In the genomic region with DNA sequence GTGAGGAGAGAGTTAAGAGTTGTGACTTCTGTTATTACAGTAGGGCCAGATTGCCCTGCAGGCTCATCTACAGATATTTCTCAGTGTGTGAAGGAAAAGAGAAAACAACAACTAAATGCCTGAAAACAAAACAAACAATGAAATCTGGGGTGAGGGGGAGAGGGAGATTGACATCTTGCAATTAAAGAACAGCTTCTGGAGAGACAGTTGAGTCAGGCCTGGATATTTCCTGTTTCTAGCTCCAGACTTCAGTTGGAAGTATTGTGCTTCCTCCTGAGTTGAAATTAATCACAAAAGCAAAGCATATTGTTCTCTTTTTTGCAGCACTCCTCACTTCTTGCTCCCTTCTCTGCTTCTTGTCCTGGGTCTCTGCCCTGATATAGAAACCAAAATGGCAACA, we compare ENCODE assay signal across 19 cellular contexts.
DNase-seq lines count a peak whose midpoint lies in the region; ATAC-seq, FAIRE-seq and TF ChIP-seq lines count a peak whose summit lies in the region.
"Had no signal": no experiment of that assay in that cellular context is flagged by ENCODE, and none has a peak within 500 bp of the region (broad histone marks: within the 10 kb centered on the region; RNA-seq: fewer than 3 reads in every experiment).

No MANE protein-coding gene starts in this region.

- H3K79me2 ChIP-seq in keratinocyte (ENCODE audit: control insufficient read depth, insufficient read depth, low read length), result peaks cover 3% of the 10 kb centered on the region

- H3K27me3 ChIP-seq in RWPE2 (ENCODE audit: insufficient read depth, poor library complexity, severe bottlenecking) (no peaks in the 10 kb centered on the region), keratinocyte (ENCODE audit: control insufficient read depth, extremely low read depth, insufficient read depth, low read length) (no peaks in the 10 kb centered on the region)

- H3K4me1 ChIP-seq in RWPE2 (ENCODE audit: insufficient read depth, poor library complexity, severe bottlenecking), result no peaks in the 10 kb centered on the region
- H3K4me1 ChIP-seq in keratinocyte (ENCODE audit: control insufficient read depth, extremely low read depth, insufficient read depth, low read length), result peaks cover 27% of the 10 kb centered on the region
- H3K4me1 ChIP-seq: BLaER1 had no signal

- H3K9me3 ChIP-seq in RWPE2 (ENCODE audit: severe bottlenecking) (no peaks in the 10 kb centered on the region), keratinocyte (ENCODE audit: control insufficient read depth, low read depth, low read length) (no peaks in the 10 kb centered on the region)
- H3K9me3 ChIP-seq: BLaER1 had no signal

- peak; percentile 23 for FAIRE-seq in keratinocyte (lab: Jason Lieb, UNC)
- FAIRE-seq: GM12892, GM18507, H54 had no signal

- H3K4me2 ChIP-seq in keratinocyte (ENCODE audit: control insufficient read depth, extremely low read depth, insufficient read depth, low read depth, low read length), result peak overlapping the region; percentile 46
- H3K4me2 ChIP-seq: BLaER1, GM23338 had no signal

- no peak overlapping the region for H2AFZ ChIP-seq in keratinocyte (ENCODE audit: control insufficient read depth, low read length)
- H2AFZ ChIP-seq: GM23338 had no signal

- DNase-seq in RWPE2 (ENCODE audit: low spot score) (no peak), dermis blood vessel endothelial cell (peak; percentile 54), keratinocyte (ENCODE audit: low read depth, low spot score) (no peak), pulmonary artery endothelial cell (ENCODE audit: low read depth, low spot score) (peak; percentile 4), UCSD-AML1 (lab: John Stamatoyannopoulos, UW; ENCODE audit: unreplicated experiment) (no peak)
- DNase-seq: 8988T; CD4-positive, alpha-beta memory T cell; DMS153; DMS79; GDM1; HCEC 1CT; HFFc6 had no signal

- H3K9ac ChIP-seq in keratinocyte (ENCODE audit: control insufficient read depth, extremely low read depth, insufficient read depth, low read length), result no peak overlapping the region
- H3K9ac ChIP-seq: BLaER1 had no signal

- dilution Hi-C loops in keratinocyte (cut with MboI; ENCODE audit: extremely low pct_ligation_motif_present, low sequenced_read_pairs), result no loop called here

- peak overlapping the region; percentile 24 for H3K27ac ChIP-seq in RWPE2 (ENCODE audit: poor library complexity, severe bottlenecking)
- peak overlapping the region; percentile 10 for H3K27ac ChIP-seq in keratinocyte (ENCODE audit: control insufficient read depth, insufficient read depth, low read length)
- H3K27ac ChIP-seq: BLaER1 had no signal

- H3K36me3 ChIP-seq in RWPE2 (ENCODE audit: low read depth) (no peaks in the 10 kb centered on the region), keratinocyte (ENCODE audit: control insufficient read depth in 2 of 2, extremely low read depth in 1 of 2, insufficient read depth in 2 of 2, low read length in 2 of 2) (no peaks in the 10 kb centered on the region)
- H3K36me3 ChIP-seq: BLaER1 had no signal

- ATAC-seq in RWPE2 (ENCODE audit: low read depth) (no peak), HG03442 (IDR thresholded peaks at IDR 0.05; ENCODE audit: unreplicated experiment) (no peak), GM18907 (IDR thresholded peaks at IDR 0.05; ENCODE audit: unreplicated experiment) (no peak)
- ATAC-seq: GM23338 had no signal

- TF ChIP-seq CTCF in RWPE2 (IDR thresholded peaks at IDR 0.05; ENCODE audit: poor library complexity, severe bottlenecking) (no peak), keratinocyte (optimal IDR thresholded peaks at IDR 0.05 in 1 of 3, IDR thresholded peaks at IDR 0.05 in 1 of 3, conservative IDR thresholded peaks at IDR 0.05 in 1 of 3; ENCODE audit: extremely low read depth in 1 of 3, insufficient read depth in 2 of 3, low read length in 3 of 3) (no peak)

- H4K20me1 ChIP-seq in keratinocyte (ENCODE audit: control insufficient read depth, extremely low read depth, insufficient read depth, low read length), result no peaks in the 10 kb centered on the region
- H4K20me1 ChIP-seq: BLaER1 had no signal

- H3K4me3 ChIP-seq in RWPE2 (ENCODE audit: severe bottlenecking) (no peak overlapping the region), keratinocyte (ENCODE audit: control insufficient read depth in 2 of 3, extremely low read depth in 1 of 3, insufficient read depth in 2 of 3, low read depth in 1 of 3, low read length in 3 of 3) (no peak overlapping the region)
- H3K4me3 ChIP-seq: BLaER1, GM23338 had no signal

- peaks cover 2% of the 10 kb centered on the region for H3K9me1 ChIP-seq in keratinocyte (ENCODE audit: control insufficient read depth, extremely low read depth, insufficient read depth, low read length)

Comparison
In these comparisons a context has a peak if more than half of its experiments do, and no peak if none do; other contexts are left out.
1. DNase-seq: peak in dermis blood vessel endothelial cell (single experiment) and pulmonary artery endothelial cell (single experiment); none in RWPE2 (single experiment), keratinocyte (single experiment) and UCSD-AML1 (single experiment).